ENCODE assay signal across 25 cellular contexts in the genomic region with DNA sequence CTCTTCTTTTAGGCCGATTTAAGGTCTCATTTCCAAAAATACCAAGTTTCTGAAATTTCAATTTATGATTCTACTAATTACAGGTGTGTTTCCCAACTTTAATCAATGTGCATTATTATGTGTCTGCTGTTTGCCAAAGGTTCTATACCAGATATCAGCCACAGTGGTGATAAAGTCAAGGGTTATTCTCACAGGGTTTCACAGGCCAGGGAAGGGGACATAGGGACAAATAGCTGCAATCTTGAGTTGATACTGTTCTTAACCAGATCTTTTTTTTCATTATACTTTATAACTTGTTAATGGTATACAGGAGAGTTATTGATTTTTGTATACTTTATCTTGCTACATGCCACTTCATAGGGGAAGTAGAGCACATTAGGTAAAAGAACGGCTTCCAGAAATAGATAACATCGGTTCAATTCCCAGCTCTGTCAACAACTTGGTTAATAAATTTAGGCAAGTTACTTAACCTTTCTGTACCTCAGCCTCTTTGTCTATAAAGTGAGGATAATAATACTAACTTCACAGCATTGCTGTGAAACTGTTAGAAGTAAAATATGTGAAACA. TPM values are rescaled to one million over a fixed set of nuclear protein-coding genes. Genes with fewer than 3 reads are reported as not detected.
A peak's percentile ranks its signal among the peaks of the same experiment; 100 is the strongest.
DNase-seq lines count a peak whose midpoint lies in the region; ATAC-seq and TF ChIP-seq lines count a peak whose summit lies in the region.
"Had no signal": no experiment of that assay in that cellular context is flagged by ENCODE, and none has a peak within 500 bp of the region (broad histone marks: within the 10 kb centered on the region; RNA-seq: fewer than 3 reads in every experiment).

No MANE protein-coding gene starts in this region.

- no peaks in the 10 kb centered on the region for H3K9me3 Mint-ChIP-seq in progenitor cell of endocrine pancreas (ENCODE audit: low read depth)
- H3K9me3 Mint-ChIP-seq: CD14-positive monocyte; CD4-positive, CD25-positive, alpha-beta regulatory T cell; CD8-positive, alpha-beta memory T cell had no signal

- no peak for TF ChIP-seq POLR2A in body of pancreas (IDR thresholded peaks at IDR 0.05)

- DNase-seq in body of pancreas (no peak), left lobe of liver (ENCODE audit: low spot score) (no peak), progenitor cell of endocrine pancreas (ENCODE audit: low spot score, unreplicated experiment) (no peak), tibial artery (no peak), NCI-H1417 (lab: John Stamatoyannopoulos, UW) (no peak)
- DNase-seq: 8988T; ACHN; BE2C; C1 segment of cervical spinal cord; CD4-positive, alpha-beta memory T cell; CD4-positive, CD25-positive, alpha-beta regulatory T cell; CD8-positive, alpha-beta memory T cell; COR-L47; DMS 273 treated with DMSO at 0.1 percent for 48 hours; DMS153; DMS53; DMS79; DND-41; EL; GDM1 had no signal

- no peaks in the 10 kb centered on the region for H3K27me3 Mint-ChIP-seq in progenitor cell of endocrine pancreas
- H3K27me3 Mint-ChIP-seq: CD4-positive, alpha-beta memory T cell; CD4-positive, CD25-positive, alpha-beta regulatory T cell had no signal

- intact Hi-C loops in body of pancreas (cut with DNase I) (no loop called here), tibial artery (cut with DNase I; ENCODE audit: low total_unique reads) (no loop called here)

- H3K27ac Mint-ChIP-seq in progenitor cell of endocrine pancreas = no peak overlapping the region
- H3K27ac Mint-ChIP-seq: CD14-positive monocyte; CD4-positive, alpha-beta memory T cell; CD4-positive, CD25-positive, alpha-beta regulatory T cell; CD8-positive, alpha-beta memory T cell had no signal

- H3K4me1 ChIP-seq in body of pancreas = peaks cover 7% of the 10 kb centered on the region
- H3K4me1 ChIP-seq in tibial artery = no peaks in the 10 kb centered on the region
- H3K4me1 ChIP-seq: BE2C had no signal

- peak; percentile 53 for ATAC-seq in body of pancreas
- peak; percentile 34 for ATAC-seq in left lobe of liver
- no peak for ATAC-seq in HG03025 (IDR thresholded peaks at IDR 0.05; ENCODE audit: low FRiP score, unreplicated experiment)

- H3K9me3 ChIP-seq in body of pancreas = no peaks in the 10 kb centered on the region
- H3K9me3 ChIP-seq in tibial artery = no peaks in the 10 kb centered on the region
- H3K9me3 ChIP-seq: BE2C, BLaER1 had no signal

- H3K36me3 Mint-ChIP-seq in progenitor cell of endocrine pancreas (ENCODE audit: insufficient read depth) = no peaks in the 10 kb centered on the region
- H3K36me3 Mint-ChIP-seq: CD14-positive monocyte; CD4-positive, CD25-positive, alpha-beta regulatory T cell had no signal

- H3K27ac ChIP-seq in body of pancreas (no peak overlapping the region), tibial artery (no peak overlapping the region)
- H3K27ac ChIP-seq: BLaER1 had no signal

- H3K4me3 ChIP-seq in body of pancreas (no peak overlapping the region), tibial artery (no peak overlapping the region)
- H3K4me3 ChIP-seq: BLaER1, GM12878 had no signal

- H3K4me3 Mint-ChIP-seq in progenitor cell of endocrine pancreas (ENCODE audit: low read depth) = peak overlapping the region; percentile 11
- H3K4me3 Mint-ChIP-seq: CD14-positive monocyte; CD4-positive, alpha-beta memory T cell; CD4-positive, CD25-positive, alpha-beta regulatory T cell; CD8-positive, alpha-beta memory T cell had no signal

- 23 to 30% methylated on average over 3 of the region's 3 CpGs for WGBS in body of pancreas, 2 donors

- no peaks in the 10 kb centered on the region for H3K27me3 ChIP-seq in body of pancreas
- no peaks in the 10 kb centered on the region for H3K27me3 ChIP-seq in tibial artery
- H3K27me3 ChIP-seq: BE2C, BLaER1 had no signal

- TF ChIP-seq CTCF in body of pancreas (IDR thresholded peaks at IDR 0.05) = no peak
- TF ChIP-seq CTCF in progenitor cell of endocrine pancreas (IDR thresholded peaks at IDR 0.05; ENCODE audit: unreplicated experiment) = no peak
- TF ChIP-seq CTCF in tibial artery (IDR thresholded peaks at IDR 0.05) = no peak

- peaks cover 41% of the 10 kb centered on the region for H3K4me1 Mint-ChIP-seq in progenitor cell of endocrine pancreas (ENCODE audit: low read depth)
- H3K4me1 Mint-ChIP-seq: CD4-positive, alpha-beta memory T cell; CD4-positive, CD25-positive, alpha-beta regulatory T cell; CD8-positive, alpha-beta memory T cell had no signal

- H3K36me3 ChIP-seq in body of pancreas (replicated peaks in 1 of 2; ENCODE audit: insufficient read depth in 1 of 2, low read depth in 2 of 2) = no peaks in the 10 kb centered on the region
- H3K36me3 ChIP-seq in tibial artery = no peaks in the 10 kb centered on the region
- H3K36me3 ChIP-seq: BE2C, BLaER1 had no signal

RNA-seq across cellular contexts. Expression of a gene that starts 28.9 kb away (rescaled TPM):
- total RNA-seq in body of pancreas = 1 to 10 TPM in 1 of 2 donors, under 1 TPM in 1; 0.52 to 1.6 TPM
- total RNA-seq in left lobe of liver = 0.13 TPM
- 0.78 and 0.81 TPM in 2 replicates for total RNA-seq in progenitor cell of endocrine pancreas

RNA-seq across cellular contexts. Expression of a gene that starts 31.9 kb away (rescaled TPM):
- total RNA-seq in body of pancreas (10 to 100 TPM; 74.2 to 85.4 TPM), left lobe of liver (10.0 TPM), progenitor cell of endocrine pancreas (90.1 and 105 TPM in 2 replicates)
- total RNA-seq: CD4-positive, alpha-beta memory T cell; CD4-positive, CD25-positive, alpha-beta regulatory T cell; G401 had no signal
